Comparison of ENCODE assay signal across 19 cellular contexts in genomic region chr2:20190170-20190569, GRCh38. TPM values are rescaled to one million over a fixed set of nuclear protein-coding genes. Genes with fewer than 3 reads are reported as not detected.
DNase-seq lines count a peak whose midpoint lies in the region; ATAC-seq and TF ChIP-seq lines count a peak whose summit lies in the region.
"Had no signal": no experiment of that assay in that cellular context is flagged by ENCODE, and none has a peak within 500 bp of the region (broad histone marks: within the 10 kb centered on the region; RNA-seq: fewer than 3 reads in every experiment).

No MANE protein-coding gene starts in this region.

- no peak overlapping the region for H3K27ac Mint-ChIP-seq in naive thymus-derived CD8-positive, alpha-beta T cell
- H3K27ac Mint-ChIP-seq: B cell; CD4-positive, alpha-beta T cell had no signal

- H3K27ac ChIP-seq in epithelial cell of prostate = peak overlapping the region; percentile 29
- H3K27ac ChIP-seq: HL-60 had no signal

- peaks cover 0 to 6% (median 0%) of the 10 kb centered on the region in 5 donors for H3K27me3 Mint-ChIP-seq in naive thymus-derived CD8-positive, alpha-beta T cell
- H3K27me3 Mint-ChIP-seq: B cell; CD4-positive, alpha-beta T cell had no signal

- H3K4me3 Mint-ChIP-seq in naive thymus-derived CD8-positive, alpha-beta T cell = no peak overlapping the region
- H3K4me3 Mint-ChIP-seq: B cell; CD4-positive, alpha-beta T cell had no signal

- POLR2A ChIA-PET in naive thymus-derived CD8-positive, alpha-beta T cell (lab: Charles Lee) = no interaction called here

- H3K9me3 ChIP-seq in mucosa of descending colon = no peaks in the 10 kb centered on the region

- DNase-seq in NCI-H1694 (lab: John Stamatoyannopoulos, UW) (peak; percentile 58), NCI-H69 (lab: John Stamatoyannopoulos, UW) (peak; percentile 87), epithelial cell of prostate (ENCODE audit: low read depth, low spot score) (no peak), mucosa of descending colon (peak in 1 of 3 donors; percentile 47), NCI-H226 (no peak)
- DNase-seq in naive thymus-derived CD8-positive, alpha-beta T cell = no peak
- DNase-seq in activated CD4-positive, alpha-beta T cell treated with anti-CD3 and anti-CD28 coated beads, Interleukin-2, amount 50 U/mL, for 48 hours = no peak
- DNase-seq: CD4-positive, alpha-beta T cell; DND-41; GDM1; KBM-7; NCI-H1092; NCI-H2029 treated with DMSO at 0.1 percent for 48 hours; NCI-H526 treated with DMSO at 0.1 percent for 48 hours; NK-92 treated with Interleukin-12 subunit alpha and Interleukin-12 subunit beta, amount 100 ng/mL, for 24 hours; OCI-M1 had no signal

- H3K36me3 ChIP-seq in mucosa of descending colon (ENCODE audit: low read depth) = no peaks in the 10 kb centered on the region

- H3K4me1 ChIP-seq in mucosa of descending colon (ENCODE audit: low read depth) = peaks cover 19% of the 10 kb centered on the region

- H3K4me3 ChIP-seq in mucosa of descending colon = no peak overlapping the region

- intact Hi-C loops in mucosa of descending colon (cut with DNase I, micrococcal nuclease) = no loop called here

- no peak for TF ChIP-seq CTCF in mucosa of descending colon (IDR thresholded peaks at IDR 0.05)

- no peaks in the 10 kb centered on the region for H3K9me3 Mint-ChIP-seq in naive thymus-derived CD8-positive, alpha-beta T cell
- H3K9me3 Mint-ChIP-seq: CD4-positive, alpha-beta T cell had no signal

- peak; percentile 3 for ATAC-seq in mucosa of descending colon
- ATAC-seq in naive thymus-derived CD8-positive, alpha-beta T cell = no peak
- ATAC-seq: HCT116 had no signal

- H3K4me1 Mint-ChIP-seq in naive thymus-derived CD8-positive, alpha-beta T cell = peaks cover 0 to 3% (median 0%) of the 10 kb centered on the region in 4 donors
- H3K4me1 Mint-ChIP-seq: B cell had no signal

- no peaks in the 10 kb centered on the region for H3K36me3 Mint-ChIP-seq in naive thymus-derived CD8-positive, alpha-beta T cell

RNA-seq across cellular contexts. Expression of gene SDC1, which starts 34.8 kb away (rescaled TPM):
- total RNA-seq in mucosa of descending colon = 100 to 1,000 TPM in 2 of 3 donors, 10 to 100 TPM in 1; 65.3 to 170 (median 162) TPM
- not detected for total RNA-seq in naive thymus-derived CD8-positive, alpha-beta T cell
- polyA plus RNA-seq in naive thymus-derived CD8-positive, alpha-beta T cell = not detected
- total RNA-seq: B cell; CD4-positive, alpha-beta T cell had no signal

Comparison
In these comparisons a context has a peak if more than half of its experiments do, and no peak if none do; other contexts are left out.
1. DNase-seq: peak in NCI-H1694 (single experiment) and NCI-H69 (single experiment); none in epithelial cell of prostate (single experiment), NCI-H226 (single experiment), naive thymus-derived CD8-positive, alpha-beta T cell (0 of 10) and activated CD4-positive, alpha-beta T cell treated with anti-CD3 and anti-CD28 coated beads, Interleukin-2, amount 50 U/mL, for 48 hours (0 of 2).
2. RNA of gene SDC1, which starts 34.8 kb away (total RNA-seq): 65.3 to 170 TPM in mucosa of descending colon; not detected in naive thymus-derived CD8-positive, alpha-beta T cell; every median in the first group is over 10 times any median in the second.